Comparison of ENCODE assay signal across 8 cellular contexts in genomic region chr19:38657633-38658222, GRCh38. TPM values are rescaled to one million over a fixed set of nuclear protein-coding genes. Genes with fewer than 3 reads are reported as not detected.
A peak's percentile ranks its signal among the peaks of the same experiment; 100 is the strongest.
DNase-seq lines count a peak whose midpoint lies in the region; ATAC-seq lines count a peak whose summit lies in the region.

No MANE protein-coding gene starts in this region.

- peak overlapping the region; percentile 57 for H4K8ac ChIP-seq in trophoblast cell (ENCODE audit: low read depth, low read length)

- peaks cover 36% of the 10 kb centered on the region for H3K79me1 ChIP-seq in trophoblast cell (ENCODE audit: low read length)

- H3K27me3 ChIP-seq in GM23248 (replicated peaks; ENCODE audit: insufficient read depth) (no peaks in the 10 kb centered on the region), esophagus (ENCODE audit: control insufficient read depth in 1 of 2, insufficient read depth in 2 of 2, low read length in 2 of 2) (no peaks in the 10 kb centered on the region), trophoblast cell (ENCODE audit: insufficient read depth, low read length) (no peaks in the 10 kb centered on the region)

- peak; percentile 98 for DNase-seq in GM23248
- peak; percentile 81 to 91 for DNase-seq in SW 1271 (lab: John Stamatoyannopoulos, UW)
- peak; percentile 96 to 98 for DNase-seq in trophoblast cell
- DNase-seq in NCI-H1694 (lab: John Stamatoyannopoulos, UW): no peak
- DNase-seq in stimulated activated CD4-positive, alpha-beta T cell treated with anti-CD3 and anti-CD28 coated beads, Interleukin-4, amount 100 ng/mL, for 1 hour: no peak

- ATAC-seq in GM19397 (IDR thresholded peaks at IDR 0.05; ENCODE audit: unreplicated experiment) (no peak), HG03565 (IDR thresholded peaks at IDR 0.05; ENCODE audit: unreplicated experiment) (no peak)

- no peak overlapping the region for H4K12ac ChIP-seq in trophoblast cell (ENCODE audit: low read depth, low read length)

- H3K79me2 ChIP-seq in GM23248 (ENCODE audit: insufficient read depth) (peaks cover 91% of the 10 kb centered on the region), trophoblast cell (ENCODE audit: control insufficient read depth, insufficient read depth, low read length, poor library complexity) (peaks cover 32% of the 10 kb centered on the region)

- in situ Hi-C loops in GM23248 (cut with MboI): no loop called here

- H2AK5ac ChIP-seq in trophoblast cell (ENCODE audit: low read length): no peak overlapping the region

- no peak overlapping the region for H2AFZ ChIP-seq in GM23248
- no peak overlapping the region for H2AFZ ChIP-seq in trophoblast cell (ENCODE audit: insufficient read depth, low read length, poor library complexity)

- H3K4me1 ChIP-seq in GM23248 (ENCODE audit: insufficient read depth): peaks cover 84% of the 10 kb centered on the region
- peaks cover 12 to 26% of the 10 kb centered on the region in 2 donors for H3K4me1 ChIP-seq in esophagus (ENCODE audit: control insufficient read depth in 2 of 2, insufficient read depth in 2 of 2, low read length in 1 of 2)
- peaks cover 38 to 53% of the 10 kb centered on the region in 2 experiments for H3K4me1 ChIP-seq in trophoblast cell (ENCODE audit: control insufficient read depth in 1 of 2, insufficient read depth in 2 of 2, low read length in 2 of 2)

- H3K9me2 ChIP-seq in GM23248 (ENCODE audit: insufficient read depth): no peaks in the 10 kb centered on the region

- H3K27ac ChIP-seq in GM23248 (peak overlapping the region; percentile 100), esophagus (ENCODE audit: low read depth in 2 of 2, low read length in 1 of 2) (peak overlapping the region; percentile 98), trophoblast cell (ENCODE audit: low read depth, low read length) (peak overlapping the region; percentile 99)

- peak overlapping the region; percentile 73 for H2BK5ac ChIP-seq in trophoblast cell (ENCODE audit: low read depth, low read length, poor library complexity)

- peaks cover 82% of the 10 kb centered on the region for H3F3A ChIP-seq in GM23248 (ENCODE audit: insufficient read depth)

- H2BK12ac ChIP-seq in trophoblast cell (ENCODE audit: low read length): peak overlapping the region; percentile 88

- 5 to 7% methylated on average over 8 of the region's 8 CpGs for WGBS in GM23248 (ENCODE audit: low coverage in 1 of 2, low lambda C conversion rate in 2 of 2, missing lambda C conversion rate in 2 of 2), 2 experiments
- WGBS in esophagus, 2 donors: 25 to 50% methylated on average over 8 of the region's 8 CpGs
- no CpG with 5 or more reads among the region's 8 CpGs for WGBS in trophoblast cell (ENCODE audit: extremely low coverage, insufficient coverage, insufficient read length)

- H3K4me3 ChIP-seq in GM23248 (peak overlapping the region; percentile 53), esophagus (ENCODE audit: low read depth in 1 of 2, low read length in 2 of 2) (no peak overlapping the region), trophoblast cell (ENCODE audit: low read depth, low read length) (no peak overlapping the region)

- H3K9me3 ChIP-seq in GM23248 (ENCODE audit: low read depth) (no peaks in the 10 kb centered on the region), esophagus (ENCODE audit: control insufficient read depth in 2 of 2, insufficient read depth in 1 of 2, low read depth in 1 of 2, low read length in 1 of 2) (no peaks in the 10 kb centered on the region), trophoblast cell (ENCODE audit: insufficient read depth, low read depth, low read length) (no peaks in the 10 kb centered on the region)

- H4K91ac ChIP-seq in trophoblast cell (ENCODE audit: low read depth, low read length): peak overlapping the region; percentile 42

- peaks cover 9% of the 10 kb centered on the region; the same call in 1 of the 2 replicates for H3K36me3 ChIP-seq in GM23248 (ENCODE audit: low read depth)
- peaks cover 0 to 2% of the 10 kb centered on the region in 2 donors for H3K36me3 ChIP-seq in esophagus (ENCODE audit: control insufficient read depth in 2 of 2, insufficient read depth in 2 of 2, low read length in 1 of 2)
- peaks cover 13 to 21% of the 10 kb centered on the region in 2 experiments for H3K36me3 ChIP-seq in trophoblast cell (ENCODE audit: control insufficient read depth in 1 of 2, insufficient read depth in 2 of 2, low read length in 2 of 2)

- peak overlapping the region; percentile 42 for H3K18ac ChIP-seq in trophoblast cell (ENCODE audit: low read length)

- peak overlapping the region; percentile 18 for H2BK120ac ChIP-seq in trophoblast cell (ENCODE audit: insufficient read depth, low read length, poor library complexity)

- no peaks in the 10 kb centered on the region for H4K20me1 ChIP-seq in GM23248 (ENCODE audit: insufficient read depth)

- no peak overlapping the region for H3K23ac ChIP-seq in trophoblast cell (ENCODE audit: low read length)

- H3K4me2 ChIP-seq in GM23248 (ENCODE audit: unreplicated experiment): peak overlapping the region; percentile 70
- peak overlapping the region; percentile 8 for H3K4me2 ChIP-seq in trophoblast cell (ENCODE audit: low read length)

- H3K4ac ChIP-seq in trophoblast cell (ENCODE audit: low read depth, low read length): peak overlapping the region; percentile 57

- H3K14ac ChIP-seq in trophoblast cell (ENCODE audit: low read length): peak overlapping the region; percentile 46

- peak overlapping the region; percentile 92 for H3K9ac ChIP-seq in GM23248
- H3K9ac ChIP-seq in trophoblast cell (ENCODE audit: low read length): no peak overlapping the region

RNA-seq across cellular contexts. Expression of gene ACTN4, which starts 10.3 kb away (rescaled TPM):
- 467 and 477 TPM in 2 replicates for total RNA-seq in GM23248 (2014; rRNA removed; shearing (Covaris generic))
- polyA plus RNA-seq in GM23248 (2016; fragmentation: Nextera tagmentation; extraction: Ambion mirVana) (84.6 and 85.7 TPM in 2 replicates), esophagus (100 to 1,000 TPM; 261 to 376 TPM)
- polyA plus RNA-seq in trophoblast cell (2013): 442 and 468 TPM in 2 replicates

RNA-seq across cellular contexts. Expression of gene EIF3K, which starts 38.7 kb away (rescaled TPM):
- 270 and 295 TPM in 2 replicates for total RNA-seq in GM23248 (2014; rRNA removed; shearing (Covaris generic))
- 143 and 151 TPM in 2 replicates for polyA plus RNA-seq in GM23248 (2016; fragmentation: Nextera tagmentation; extraction: Ambion mirVana)
- 100 to 1,000 TPM; 248 to 396 TPM for polyA plus RNA-seq in esophagus
- 205 and 214 TPM in 2 replicates for polyA plus RNA-seq in trophoblast cell (2013)

RNA-seq across cellular contexts. Expression of gene MAP4K1, which starts 40.0 kb away (rescaled TPM):
- not detected in 2 replicates for total RNA-seq in GM23248 (2014; rRNA removed; shearing (Covaris generic))
- 0.63 and 1.0 TPM in 2 replicates for polyA plus RNA-seq in GM23248 (2016; fragmentation: Nextera tagmentation; extraction: Ambion mirVana)
- 1 to 10 TPM; 3.3 to 7.3 TPM for polyA plus RNA-seq in esophagus
- polyA plus RNA-seq in trophoblast cell (2013): 0.56 and 0.72 TPM in 2 replicates

Comparison
In these comparisons a context has a peak if more than half of its experiments do, and no peak if none do; other contexts are left out.
1. DNase-seq: peak in GM23248 (single experiment), SW 1271 (2 of 2) and trophoblast cell (2 of 2); none in NCI-H1694 (single experiment) and stimulated activated CD4-positive, alpha-beta T cell treated with anti-CD3 and anti-CD28 coated beads, Interleukin-4, amount 100 ng/mL, for 1 hour (single experiment).
2. Peak in every context shown above with its lines, with median percentiles within 50 percentile points of each other: H3K27ac ChIP-seq.